In genomic region chrX:1661048-1661921, GRCh38 we compare ENCODE assay signal across 9 cellular contexts. TPM values are rescaled to one million over a fixed set of nuclear protein-coding genes. Genes with fewer than 3 reads are reported as not detected.
A peak's percentile ranks its signal among the peaks of the same experiment; 100 is the strongest.
DNase-seq lines count a peak whose midpoint lies in the region; ATAC-seq lines count a peak whose summit lies in the region.
"Had no signal": no experiment of that assay in that cellular context is flagged by ENCODE, and none has a peak within 500 bp of the region (broad histone marks: within the 10 kb centered on the region; RNA-seq: fewer than 3 reads in every experiment).

No MANE protein-coding gene starts in this region.

- H3K4me3 Mint-ChIP-seq in IgD-negative memory B cell: peak overlapping the region in 3 of 4 donors; percentile 88 to 93 (median 88)
- peak overlapping the region; percentile 95 for H3K4me3 Mint-ChIP-seq in activated CD8-positive, alpha-beta memory T cell treated with anti-CD3 and anti-CD28 coated beads, Interleukin-2, amount 10 ng/mL, durations not matched to agents 7 days and 5 days

- H3K4me1 ChIP-seq in iPS DF 6.9 (ENCODE audit: control insufficient read depth, insufficient read depth, low read length): peaks cover 2% of the 10 kb centered on the region; the same call in 1 of the 2 replicates
- H3K4me1 ChIP-seq: parathyroid adenoma had no signal

- H3K4me1 Mint-ChIP-seq in IgD-negative memory B cell: peaks cover 28 to 34% (median 29%) of the 10 kb centered on the region in 3 donors
- peaks cover 45% of the 10 kb centered on the region for H3K4me1 Mint-ChIP-seq in activated CD8-positive, alpha-beta memory T cell treated with anti-CD3 and anti-CD28 coated beads, Interleukin-2, amount 10 ng/mL, durations not matched to agents 7 days and 5 days

- peaks cover 3% of the 10 kb centered on the region for H3K36me3 Mint-ChIP-seq in IgD-negative memory B cell
- peaks cover 38% of the 10 kb centered on the region for H3K36me3 Mint-ChIP-seq in activated CD8-positive, alpha-beta memory T cell treated with anti-CD3 and anti-CD28 coated beads, Interleukin-2, amount 10 ng/mL, durations not matched to agents 7 days and 5 days

- H3K4me3 ChIP-seq in iPS DF 6.9 (ENCODE audit: low read length): no peak overlapping the region

- no peaks in the 10 kb centered on the region for H3K9me3 ChIP-seq in iPS DF 6.9 (ENCODE audit: control insufficient read depth, insufficient read depth, low read length)

- ATAC-seq in activated CD8-positive, alpha-beta memory T cell treated with anti-CD3 and anti-CD28 coated beads, Interleukin-2, amount 10 ng/mL, durations not matched to agents 7 days and 5 days: peak; percentile 91
- no peak for ATAC-seq in HG03139 (IDR thresholded peaks at IDR 0.05; ENCODE audit: unreplicated experiment)

- H3K27me3 ChIP-seq in iPS DF 6.9 (ENCODE audit: control insufficient read depth, insufficient read depth, low read length): no peaks in the 10 kb centered on the region

- no peaks in the 10 kb centered on the region for H3K27me3 Mint-ChIP-seq in IgD-negative memory B cell
- H3K27me3 Mint-ChIP-seq in activated CD8-positive, alpha-beta memory T cell treated with anti-CD3 and anti-CD28 coated beads, Interleukin-2, amount 10 ng/mL, durations not matched to agents 7 days and 5 days: no peaks in the 10 kb centered on the region

- peak; percentile 85 for DNase-seq in activated CD4-positive, alpha-beta T cell treated with anti-CD3 and anti-CD28 coated beads for 1 hour
- DNase-seq in activated CD4-positive, alpha-beta T cell treated with anti-CD3 and anti-CD28 coated beads, Interleukin-2, amount 50 U/mL, for 4 hours: no peak
- DNase-seq in activated CD8-positive, alpha-beta memory T cell treated with anti-CD3 and anti-CD28 coated beads, Interleukin-2, amount 10 ng/mL, durations not matched to agents 7 days and 5 days: peak; percentile 99
- DNase-seq in iPS DF 6.9 (ENCODE audit: low read depth, low spot score) (peak; percentile 58), GOT3 (lab: John Stamatoyannopoulos, UW) (no peak)
- DNase-seq in stimulated activated CD8-positive, alpha-beta memory T cell treated with anti-CD3 and anti-CD28 coated beads, Interleukin-12 subunit alpha, Interleukin-12 subunit beta, amount 100 ng/mL, for 4 hours (ENCODE audit: low read depth): peak; percentile 33

- CTCF ChIA-PET in activated CD8-positive, alpha-beta memory T cell treated with anti-CD3 and anti-CD28 coated beads, Interleukin-2, amount 10 ng/mL, durations not matched to agents 7 days and 5 days (lab: Charles Lee): no interaction called here

- H3K27ac ChIP-seq in iPS DF 6.9 (ENCODE audit: low read length): no peak overlapping the region
- H3K27ac ChIP-seq: parathyroid adenoma had no signal

- no peaks in the 10 kb centered on the region for H3K36me3 ChIP-seq in iPS DF 6.9 (ENCODE audit: control insufficient read depth, insufficient read depth, low read length)

- no peaks in the 10 kb centered on the region for H3K9me3 Mint-ChIP-seq in IgD-negative memory B cell
- no peaks in the 10 kb centered on the region for H3K9me3 Mint-ChIP-seq in activated CD8-positive, alpha-beta memory T cell treated with anti-CD3 and anti-CD28 coated beads, Interleukin-2, amount 10 ng/mL, durations not matched to agents 7 days and 5 days (ENCODE audit: low read depth)

- whole genome bisulfite sequencing in iPS DF 6.9 (ENCODE audit: insufficient coverage, insufficient read length): no CpG with 5 or more reads among the region's 16 CpGs

- peak overlapping the region in 2 of 3 donors; percentile 79 to 92 for H3K27ac Mint-ChIP-seq in IgD-negative memory B cell
- H3K27ac Mint-ChIP-seq in activated CD8-positive, alpha-beta memory T cell treated with anti-CD3 and anti-CD28 coated beads, Interleukin-2, amount 10 ng/mL, durations not matched to agents 7 days and 5 days: peak overlapping the region; percentile 99

RNA-seq across cellular contexts. Expression of gene ASMT, which starts 46.4 kb away (rescaled TPM):
- polyA plus RNA-seq in IgD-negative memory B cell: 1.8 TPM
- total RNA-seq in activated CD8-positive, alpha-beta memory T cell treated with anti-CD3 and anti-CD28 coated beads, Interleukin-2, amount 10 ng/mL, durations not matched to agents 7 days and 5 days: 1 to 10 TPM; 1.2 to 5.0 TPM

Comparison
In these comparisons a context has a peak if more than half of its experiments do, and no peak if none do; other contexts are left out.
1. DNase-seq: peak in activated CD4-positive, alpha-beta T cell treated with anti-CD3 and anti-CD28 coated beads for 1 hour (single experiment), activated CD8-positive, alpha-beta memory T cell treated with anti-CD3 and anti-CD28 coated beads, Interleukin-2, amount 10 ng/mL, durations not matched to agents 7 days and 5 days (single experiment), iPS DF 6.9 (single experiment) and stimulated activated CD8-positive, alpha-beta memory T cell treated with anti-CD3 and anti-CD28 coated beads, Interleukin-12 subunit alpha, Interleukin-12 subunit beta, amount 100 ng/mL, for 4 hours (single experiment); none in activated CD4-positive, alpha-beta T cell treated with anti-CD3 and anti-CD28 coated beads, Interleukin-2, amount 50 U/mL, for 4 hours (0 of 2) and GOT3 (single experiment).